ENCODE assay signal across 20 cellular contexts in the genomic region with DNA sequence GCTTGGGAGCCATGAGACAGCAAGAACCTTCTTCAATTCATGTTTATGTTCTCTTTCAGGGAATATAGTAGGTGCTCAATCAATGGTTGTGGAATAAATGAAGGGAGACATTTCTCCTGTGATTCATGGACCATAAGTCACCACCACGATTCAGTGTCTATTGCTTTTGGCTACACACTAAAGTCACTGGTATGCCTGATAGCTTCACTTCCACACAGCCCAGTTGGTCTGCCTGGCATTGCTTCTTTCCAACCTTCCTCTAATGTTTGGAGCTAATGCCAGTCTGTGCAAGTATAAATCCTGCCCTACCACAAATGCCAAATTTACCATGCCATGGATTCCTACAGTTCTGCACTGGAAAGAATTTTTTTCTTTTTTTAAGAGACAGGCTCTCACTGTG. TPM values are rescaled to one million over a fixed set of nuclear protein-coding genes. Genes with fewer than 3 reads are reported as not detected.
DNase-seq lines count a peak whose midpoint lies in the region; ATAC-seq, FAIRE-seq and TF ChIP-seq lines count a peak whose summit lies in the region.
"Had no signal": no experiment of that assay in that cellular context is flagged by ENCODE, and none has a peak within 500 bp of the region (broad histone marks: within the 10 kb centered on the region; RNA-seq: fewer than 3 reads in every experiment).

No MANE protein-coding gene starts in this region.

- peak overlapping the region; percentile 93 to 99 (median 96) for H3K27ac Mint-ChIP-seq in immature natural killer cell
- no peak overlapping the region for H3K27ac Mint-ChIP-seq in stimulated activated naive B cell treated with anti-CD40 and anti-IgM and Interleukin-4, amounts not matched to agents 10 μg/mL and 1 μg/mL and 100 μg/mL, for 72 hours

- H3K4me1 Mint-ChIP-seq in immature natural killer cell = peaks cover 66 to 68% of the 10 kb centered on the region in 2 donors
- H3K4me1 Mint-ChIP-seq in stimulated activated naive B cell treated with anti-CD40 and anti-IgM and Interleukin-4, amounts not matched to agents 10 μg/mL and 1 μg/mL and 100 μg/mL, for 72 hours = peaks cover 15 to 19% of the 10 kb centered on the region in 2 donors

- peaks cover 3 to 9% (median 4%) of the 10 kb centered on the region in 3 donors for H3K27me3 Mint-ChIP-seq in immature natural killer cell (ENCODE audit: low read depth in 3 of 3)
- peaks cover 27 to 40% of the 10 kb centered on the region in 2 donors for H3K27me3 Mint-ChIP-seq in stimulated activated naive B cell treated with anti-CD40 and anti-IgM and Interleukin-4, amounts not matched to agents 10 μg/mL and 1 μg/mL and 100 μg/mL, for 72 hours

- no peaks in the 10 kb centered on the region for H3K9me3 Mint-ChIP-seq in immature natural killer cell
- H3K9me3 Mint-ChIP-seq in stimulated activated naive B cell treated with anti-CD40 and anti-IgM and Interleukin-4, amounts not matched to agents 10 μg/mL and 1 μg/mL and 100 μg/mL, for 72 hours = peaks cover 0 to 1% of the 10 kb centered on the region in 2 donors

- FAIRE-seq in bronchial epithelial cell (lab: Jason Lieb, UNC) = no peak

- DNase-seq in ELR (ENCODE audit: low read depth) = peak; percentile 22
- peak; percentile 51 for DNase-seq in bronchial epithelial cell (ENCODE audit: low read depth)
- no peak for DNase-seq in immature natural killer cell
- peak; percentile 16 for DNase-seq in renal cortical epithelial cell (ENCODE audit: low read depth)
- DNase-seq in stimulated activated naive B cell treated with anti-CD40 and anti-IgM and Interleukin-4, amounts not matched to agents 10 μg/mL and 1 μg/mL and 100 μg/mL, for 72 hours = no peak
- DNase-seq in stimulated activated naive CD4-positive, alpha-beta T cell (lab: John Stamatoyannopoulos, UW) = no peak
- DNase-seq: DND-41, GDM1, HCEC 1CT, Kasumi-1, MM.1S, NCI-H1092, NCI-H146, NCI-H2029 treated with DMSO at 0.1 percent for 48 hours, NCI-H2171, NCI-H526, PC-9, SJCRH30 had no signal

- no peak for ATAC-seq in stimulated activated naive B cell treated with anti-CD40 and anti-IgM and Interleukin-4, amounts not matched to agents 10 μg/mL and 1 μg/mL and 100 μg/mL, for 72 hours (replicated peaks)
- no peak for ATAC-seq in GM18511 (IDR thresholded peaks at IDR 0.05; ENCODE audit: unreplicated experiment)

- H3K4me3 Mint-ChIP-seq in immature natural killer cell = peak overlapping the region; percentile 94 to 97 (median 96)
- no peak overlapping the region for H3K4me3 Mint-ChIP-seq in stimulated activated naive B cell treated with anti-CD40 and anti-IgM and Interleukin-4, amounts not matched to agents 10 μg/mL and 1 μg/mL and 100 μg/mL, for 72 hours

- H3K27me3 ChIP-seq in bronchial epithelial cell (ENCODE audit: control insufficient read depth, insufficient read depth, low read length) = peaks cover 2% of the 10 kb centered on the region
- H3K27me3 ChIP-seq: SJCRH30 had no signal

- TF ChIP-seq CTCF in bronchial epithelial cell (IDR thresholded peaks at IDR 0.05; ENCODE audit: insufficient read depth, low read length, severe bottlenecking) = no peak

- H3K36me3 Mint-ChIP-seq in immature natural killer cell = peaks cover 24 to 28% (median 27%) of the 10 kb centered on the region in 3 donors
- no peaks in the 10 kb centered on the region for H3K36me3 Mint-ChIP-seq in stimulated activated naive B cell treated with anti-CD40 and anti-IgM and Interleukin-4, amounts not matched to agents 10 μg/mL and 1 μg/mL and 100 μg/mL, for 72 hours

- no peaks in the 10 kb centered on the region for H3K36me3 ChIP-seq in bronchial epithelial cell (ENCODE audit: control insufficient read depth, insufficient read depth, low read length)
- H3K36me3 ChIP-seq: SJCRH30 had no signal

- no peak overlapping the region for H3K4me3 ChIP-seq in bronchial epithelial cell (ENCODE audit: low read depth, low read length)
- H3K4me3 ChIP-seq: PC-9, SJCRH30 had no signal

RNA-seq across cellular contexts. Expression of gene CXCR1, which starts 1.3 kb away (rescaled TPM):
- total RNA-seq in bronchial epithelial cell (not detected in 2 replicates), renal cortical epithelial cell (not detected in 2 replicates)
- 10 to 100 TPM; 13.0 to 64.7 (median 30.5) TPM for polyA plus RNA-seq in immature natural killer cell
- total RNA-seq: A673, PC-9, SJCRH30 had no signal

RNA-seq across cellular contexts. Expression of gene CXCR2, which starts 42.2 kb away (rescaled TPM):
- total RNA-seq in bronchial epithelial cell = 0.13 TPM in 1 of 2 replicates, not detected in the other
- polyA plus RNA-seq in immature natural killer cell = 100 to 1,000 TPM in 1 of 3 donors, 10 to 100 TPM in 2; 34.2 to 117 (median 75.7) TPM
- not detected in 2 replicates for total RNA-seq in renal cortical epithelial cell
- total RNA-seq: A673, PC-9, SJCRH30 had no signal

RNA-seq across cellular contexts. Expression of gene ARPC2, which starts 49.0 kb away (rescaled TPM):
- total RNA-seq in bronchial epithelial cell = 504 and 577 TPM in 2 replicates
- 1,000 to 10,000 TPM; 1,394 to 2,060 (median 1,454) TPM for polyA plus RNA-seq in immature natural killer cell
- total RNA-seq in renal cortical epithelial cell = 374 and 520 TPM in 2 replicates

Comparison
In these comparisons a context has a peak if more than half of its experiments do, and no peak if none do; other contexts are left out.
1. DNase-seq: peak in ELR (single experiment), bronchial epithelial cell (single experiment) and renal cortical epithelial cell (single experiment); none in immature natural killer cell (0 of 3), stimulated activated naive B cell treated with anti-CD40 and anti-IgM and Interleukin-4, amounts not matched to agents 10 μg/mL and 1 μg/mL and 100 μg/mL, for 72 hours (single experiment) and stimulated activated naive CD4-positive, alpha-beta T cell (0 of 6).
2. H3K4me3 Mint-ChIP-seq: peak in immature natural killer cell (5 of 5); none in stimulated activated naive B cell treated with anti-CD40 and anti-IgM and Interleukin-4, amounts not matched to agents 10 μg/mL and 1 μg/mL and 100 μg/mL, for 72 hours (0 of 2).